Comparison of ENCODE assay signal across 1 cellular context in the genomic region with DNA sequence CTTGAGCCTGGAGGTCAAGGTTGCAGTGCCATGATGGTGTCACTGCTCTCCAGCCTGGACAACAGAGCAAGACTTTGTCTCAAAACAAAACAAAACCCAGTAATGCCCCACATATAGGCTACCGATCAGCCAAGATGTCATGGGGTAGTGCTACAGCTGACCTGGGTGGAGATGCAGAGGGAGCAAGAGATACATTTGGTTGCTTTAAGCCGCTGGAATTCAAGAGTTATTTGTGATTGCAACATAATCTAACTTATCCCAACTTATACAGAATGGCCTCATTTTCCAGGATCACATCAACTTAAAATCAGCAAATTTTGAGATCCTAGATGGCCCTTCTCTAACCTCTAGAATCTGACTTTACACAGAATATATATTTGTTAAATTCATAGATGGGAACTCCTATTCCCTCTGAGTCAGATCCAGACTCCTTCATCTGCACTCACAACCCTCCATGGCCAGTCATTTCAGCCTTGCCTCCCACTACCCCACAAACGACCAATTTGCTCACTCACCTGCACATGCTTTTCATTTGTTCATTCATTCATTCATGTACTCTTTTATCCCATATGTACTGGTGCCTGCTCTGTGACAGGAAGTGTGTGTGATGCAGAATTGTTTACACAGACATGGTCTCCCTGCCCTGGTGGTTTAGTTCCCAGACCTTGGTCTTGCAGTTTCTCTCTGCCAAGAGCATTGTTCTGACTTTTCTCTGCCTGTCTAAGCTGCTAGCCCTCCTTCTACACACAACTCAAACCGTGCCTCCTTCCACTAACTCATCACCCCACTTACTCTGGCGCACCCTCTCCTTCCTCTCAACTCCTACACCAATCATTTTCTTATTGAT.
TF ChIP-seq lines count a peak whose summit lies in the region.

No MANE protein-coding gene starts in this region.

TF ChIP-seq in endothelial cell of umbilical vein, 7 proteins besides CTCF, POLR2A, EP300 and RAD21:
- TF ChIP-seq FOS (IDR thresholded peaks at IDR 0.05; ENCODE audit: borderline replicate concordance, insufficient read depth, low read length): no peak
- no peak for TF ChIP-seq JUN (IDR thresholded peaks at IDR 0.05; ENCODE audit: borderline replicate concordance, insufficient read depth, insufficient read length, low read depth)
- TF ChIP-seq, protein P1, sequence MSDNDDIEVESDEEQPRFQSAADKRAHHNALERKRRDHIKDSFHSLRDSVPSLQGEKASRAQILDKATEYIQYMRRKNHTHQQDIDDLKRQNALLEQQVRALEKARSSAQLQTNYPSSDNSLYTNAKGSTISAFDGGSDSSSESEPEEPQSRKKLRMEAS (IDR thresholded peaks at IDR 0.05; ENCODE audit: insufficient read depth, insufficient read length): no peak
- TF ChIP-seq EZH2 (IDR thresholded peaks at IDR 0.05; ENCODE audit: borderline replicate concordance, low read depth, low read length, severe bottlenecking): no peak
- no peak for TF ChIP-seq POLR2AphosphoS5 (IDR thresholded peaks at IDR 0.05; ENCODE audit: insufficient read depth, low read depth, low read length)
- no peak for TF ChIP-seq MYC (IDR thresholded peaks at IDR 0.05; ENCODE audit: low read depth, low read length)
